In genomic region chr19:33143897-33144405, GRCh38 we compare ENCODE assay signal across 8 cellular contexts. TPM values are rescaled to one million over a fixed set of nuclear protein-coding genes. Genes with fewer than 3 reads are reported as not detected.
DNase-seq lines count a peak whose midpoint lies in the region; ATAC-seq and TF ChIP-seq lines count a peak whose summit lies in the region.

No MANE protein-coding gene starts in this region.

- H3K4me2 ChIP-seq in HCT116 (ENCODE audit: low read length), result peak overlapping the region; percentile 38

- TF ChIP-seq RAD21 in HCT116 (IDR thresholded peaks at IDR 0.05; ENCODE audit: low read depth), result peak; percentile 83

- POLR2A ChIA-PET in HCT116 (lab: Charles Lee), result interaction anchor here (1.0 to 1.2 kb wide), 2 partner anchors 33 to 51 kb away, joined by 4 to 5 read pairs; no protein-coding TSS in a partner anchor

- H3K9me3 ChIP-seq in HCT116 (ENCODE audit: control insufficient read depth in 1 of 2, insufficient read depth in 1 of 2, low read depth in 1 of 2, low read length in 2 of 2) (no peaks in the 10 kb centered on the region), breast epithelium (no peaks in the 10 kb centered on the region)

- peak; percentile 75 to 92 (median 92); a peak in 5 of 6 replicates for TF ChIP-seq CTCF in HCT116 (IDR thresholded peaks at IDR 0.05 in 2 of 3, conservative IDR thresholded peaks at IDR 0.05 in 1 of 3; ENCODE audit: borderline replicate concordance in 1 of 3, insufficient read depth in 1 of 3, low read depth in 2 of 3, low read length in 2 of 3)
- peak; percentile 98 for TF ChIP-seq CTCF in VCaP (conservative IDR thresholded peaks at IDR 0.05)
- TF ChIP-seq CTCF in breast epithelium (IDR thresholded peaks at IDR 0.05), result peak; percentile 67 to 92 (median 84)

- no TSS peak for BruUV-seq in HCT116 (replicated peaks; lab: Mats Ljungman, UMichigan)

- H3K9me2 ChIP-seq in HCT116 (ENCODE audit: insufficient read depth), result no peaks in the 10 kb centered on the region

- TF ChIP-seq POLR2A in HCT116 (IDR thresholded peaks at IDR 0.05; ENCODE audit: borderline replicate concordance, extremely low read depth, insufficient read depth, insufficient read length), result no peak
- TF ChIP-seq POLR2A in breast epithelium (IDR thresholded peaks at IDR 0.05), result no peak

- H3K36me3 ChIP-seq in HCT116 (ENCODE audit: control insufficient read depth in 1 of 2, insufficient read depth in 2 of 2, low read length in 2 of 2) (no peaks in the 10 kb centered on the region), breast epithelium (no peaks in the 10 kb centered on the region)

- peak; percentile 100 for ATAC-seq in HCT116
- no peak for ATAC-seq in HG03280 (IDR thresholded peaks at IDR 0.05; ENCODE audit: unreplicated experiment)

- H3K27ac ChIP-seq in HCT116 (ENCODE audit: low read depth, low read length), result no peak overlapping the region
- no peak overlapping the region for H3K27ac ChIP-seq in VCaP
- no peak overlapping the region for H3K27ac ChIP-seq in breast epithelium

- no peak overlapping the region for H3K9ac ChIP-seq in HCT116 (ENCODE audit: low read length)

- H3K4me1 ChIP-seq in HCT116 (ENCODE audit: control insufficient read depth in 1 of 2, insufficient read depth in 2 of 2, low read length in 2 of 2), result peaks cover 0 to 5% of the 10 kb centered on the region in 2 experiments; a peak in 1 of 4 replicates
- no peaks in the 10 kb centered on the region for H3K4me1 ChIP-seq in breast epithelium

- intact Hi-C loops in HCT116 (cut with micrococcal nuclease) (loop anchor here (1.0 to 10.0 kb wide), 3 partner anchors 33 to 261 kb away; no protein-coding TSS in a partner anchor), breast epithelium (cut with DNase I; ENCODE audit: low total_unique reads) (no loop called here)

- H2AFZ ChIP-seq in HCT116 (ENCODE audit: low read depth, low read length, poor library complexity, severe bottlenecking), result peak overlapping the region; percentile 49

- DNase-seq in DMS114 treated with DMSO at 0.1 percent for 48 hours (lab: John Stamatoyannopoulos, UW; ENCODE audit: unreplicated experiment) (peak; percentile 78), HCT116 (ENCODE audit: low read depth, low spot score) (peak; percentile 38), NCI-H2029 (lab: John Stamatoyannopoulos, UW) (peak; percentile 11), breast epithelium (ENCODE audit: low spot score in 2 of 2) (peak; percentile 24 to 63), islet precursor cell (peak; percentile 72)
- DNase-seq in stimulated activated CD4-positive, alpha-beta T cell treated with anti-CD3 and anti-CD28 coated beads, Interleukin-1b, Interleukin-23, amount 100 ng/mL, for 24 hours (ENCODE audit: low read depth in 4 of 4, low spot score in 1 of 4), result peak; percentile 24 to 42 (median 34)

- no peaks in the 10 kb centered on the region for H4K20me1 ChIP-seq in HCT116 (ENCODE audit: insufficient read depth)

- no peaks in the 10 kb centered on the region for H3K79me2 ChIP-seq in HCT116 (ENCODE audit: insufficient read depth, low read length)

- RAD21 ChIA-PET in HCT116 (lab: Charles Lee; ENCODE audit: low non-redundant PET in 1 of 2, low total read pairs in 2 of 2, uncharacterized antibody in 2 of 2, unreplicated experiment in 2 of 2), result interaction anchor here (0.6 to 0.9 kb wide), 3 partner anchors 18 to 41 kb away, joined by 3 read pairs; no protein-coding TSS in a partner anchor

- CTCF ChIA-PET in HCT116 (lab: Charles Lee), result interaction anchor here (0.6 to 1.7 kb wide), 6 partner anchors 9 to 94 kb away, joined by 3 to 22 read pairs (median 4); no protein-coding TSS in a partner anchor

- H3K4me3 ChIP-seq in HCT116 (replicated peaks in 1 of 2; ENCODE audit: low read depth in 1 of 2, low read length in 2 of 2), result no peak overlapping the region
- peak overlapping the region in 1 of 3 donors; percentile 20 for H3K4me3 ChIP-seq in breast epithelium

- H3K27me3 ChIP-seq in HCT116 (ENCODE audit: insufficient read depth, low read length) (no peaks in the 10 kb centered on the region), breast epithelium (no peaks in the 10 kb centered on the region)

TF ChIP-seq in HCT116, 20 proteins besides CTCF, POLR2A, EP300 and RAD21:
- TF ChIP-seq JUND (IDR thresholded peaks at IDR 0.05), result no peak
- no peak for TF ChIP-seq EZH2 (IDR thresholded peaks at IDR 0.05)
- no peak for TF ChIP-seq MAX (IDR thresholded peaks at IDR 0.05)
- no peak for TF ChIP-seq CBX3 (IDR thresholded peaks at IDR 0.05; ENCODE audit: low read depth)
- TF ChIP-seq SIN3A (IDR thresholded peaks at IDR 0.05; ENCODE audit: low read depth), result no peak
- TF ChIP-seq ZFX (IDR thresholded peaks at IDR 0.05), result no peak
- TF ChIP-seq SP1 (IDR thresholded peaks at IDR 0.05; ENCODE audit: low read depth), result no peak
- TF ChIP-seq FOSL1 (IDR thresholded peaks at IDR 0.05; ENCODE audit: low read depth), result no peak
- TF ChIP-seq SRF (IDR thresholded peaks at IDR 0.05; ENCODE audit: low read depth), result no peak
- TF ChIP-seq CEBPB (IDR thresholded peaks at IDR 0.05; ENCODE audit: low read depth), result no peak
- no peak for TF ChIP-seq ATF3 (IDR thresholded peaks at IDR 0.05)

RNA-seq across cellular contexts. Expression of gene WDR88, which starts 12.0 kb away (rescaled TPM):
- total RNA-seq in HCT116 (2021; ENCODE audit: unreplicated experiment) (not detected), breast epithelium (not detected)
- 0.07 and 0.29 TPM in 2 replicates for polyA plus RNA-seq in HCT116 (2012)

RNA-seq across cellular contexts. Expression of gene LRP3, which starts 50.2 kb away (rescaled TPM):
- total RNA-seq in HCT116 (2021; ENCODE audit: unreplicated experiment) (29.0 TPM), breast epithelium (10 to 100 TPM; 15.1 to 29.5 (median 23.8) TPM)
- 17.9 and 19.3 TPM in 2 replicates for polyA plus RNA-seq in HCT116 (2012)

Comparison
In these comparisons a context has a peak if more than half of its experiments do, and no peak if none do; other contexts are left out.
1. DNase-seq: peak in every context shown above with its lines; median percentile 78 in DMS114 treated with DMSO at 0.1 percent for 48 hours; 72 in islet precursor cell; 44 in breast epithelium; 38 in HCT116; 34 in stimulated activated CD4-positive, alpha-beta T cell treated with anti-CD3 and anti-CD28 coated beads, Interleukin-1b, Interleukin-23, amount 100 ng/mL, for 24 hours; 11 in NCI-H2029.